In genomic region chr19:45074744-45075143, GRCh38 we compare ENCODE assay signal across 10 cellular contexts. TPM values are rescaled to one million over a fixed set of nuclear protein-coding genes. Genes with fewer than 3 reads are reported as not detected.
DNase-seq lines count a peak whose midpoint lies in the region; ATAC-seq and TF ChIP-seq lines count a peak whose summit lies in the region.
"Had no signal": no experiment of that assay in that cellular context is flagged by ENCODE, and none has a peak within 500 bp of the region (broad histone marks: within the 10 kb centered on the region; RNA-seq: fewer than 3 reads in every experiment).

No MANE protein-coding gene starts in this region.

- DNase-seq in A673 (ENCODE audit: low spot score) = no peak
- no peak for DNase-seq in HFF-Myc (ENCODE audit: extremely low read depth, low read depth)
- peak; percentile 9 for DNase-seq in astrocyte of the hippocampus (ENCODE audit: low read depth, low spot score)
- DNase-seq in occipital lobe (lab: John Stamatoyannopoulos, UW) = no peak
- DNase-seq: DND-41 had no signal

- TF ChIP-seq CTCF in A673 (conservative IDR thresholded peaks at IDR 0.05; ENCODE audit: low read depth, low read length) = no peak
- no peak for TF ChIP-seq CTCF in HFF-Myc (IDR thresholded peaks at IDR 0.05; ENCODE audit: low read depth, low read length, missing control alignments)

- no peaks in the 10 kb centered on the region for H3K27me3 ChIP-seq in A673 (replicated peaks; ENCODE audit: insufficient read depth, low read depth, low read length, poor library complexity)

- H3K4me1 ChIP-seq in A673 (ENCODE audit: insufficient read depth, low read length, poor library complexity, severe bottlenecking) (peaks cover 11% of the 10 kb centered on the region), mesodermal cell (ENCODE audit: control insufficient read depth, insufficient read depth, low read length, poor library complexity, severe bottlenecking) (peaks cover 5% of the 10 kb centered on the region)

- no peaks in the 10 kb centered on the region for H3K9me3 ChIP-seq in A673 (ENCODE audit: low read depth, low read length, poor library complexity, severe bottlenecking)
- H3K9me3 ChIP-seq in mesodermal cell (ENCODE audit: control insufficient read depth, low read length) = no peaks in the 10 kb centered on the region
- H3K9me3 ChIP-seq: mucosa of descending colon had no signal

- peaks cover 10% of the 10 kb centered on the region for H3K36me3 ChIP-seq in A673 (ENCODE audit: insufficient read depth, low read length, poor library complexity, severe bottlenecking)
- H3K36me3 ChIP-seq in mesodermal cell (ENCODE audit: control insufficient read depth, insufficient read depth, low read length) = peaks cover 22% of the 10 kb centered on the region

- CTCF ChIA-PET in A673 (lab: Charles Lee) = no interaction called here

- H3K27ac ChIP-seq in A673 (ENCODE audit: low read depth, low read length, poor library complexity, severe bottlenecking) = no peak overlapping the region
- peak overlapping the region; percentile 24 for H3K27ac ChIP-seq in mesodermal cell (ENCODE audit: low read depth, low read length, severe bottlenecking)

- no peak overlapping the region for H3K4me3 ChIP-seq in A673 (ENCODE audit: low read depth, low read length, poor library complexity, severe bottlenecking)
- peak overlapping the region; percentile 67 for H3K4me3 ChIP-seq in HFF-Myc (replicated peaks; ENCODE audit: low read depth, low read length)
- peak overlapping the region; percentile 19 for H3K4me3 ChIP-seq in mesodermal cell (ENCODE audit: extremely low read depth, insufficient read depth, low read length, poor library complexity, severe bottlenecking)

- ATAC-seq in GM18867 (IDR thresholded peaks at IDR 0.05; ENCODE audit: unreplicated experiment) = no peak
- no peak for ATAC-seq in HG03342 (IDR thresholded peaks at IDR 0.05; ENCODE audit: unreplicated experiment)
- ATAC-seq in GM21786 (IDR thresholded peaks at IDR 0.05; ENCODE audit: unreplicated experiment) = no peak

- intact Hi-C loops in A673 (cut with micrococcal nuclease; ENCODE audit: unreplicated experiment) = no loop called here

- WGBS in mesodermal cell (ENCODE audit: insufficient coverage in 2 of 2), 2 experiments = 50 to 53% methylated on average over 4 to 7 of the region's 7 CpGs

- BruUV-seq in A673 (replicated peaks; lab: Mats Ljungman, UMichigan) = TSS peak; percentile 52

- POLR2A ChIA-PET in A673 (lab: Charles Lee; ENCODE audit: low non-redundant PET) = no interaction called here

RNA-seq across cellular contexts. Expression of gene ZNF296, which starts 1.5 kb away (rescaled TPM):
- total RNA-seq in A673 (2021) (2.9 and 3.0 TPM in 2 replicates), occipital lobe (not detected)
- 1.4 TPM for polyA plus RNA-seq in mesodermal cell (2013, experiment 1 of 2)
- 0.91 TPM for polyA plus RNA-seq in mesodermal cell (2013, experiment 2 of 2)

RNA-seq across cellular contexts. Expression of gene GEMIN7, which starts 4.3 kb away (rescaled TPM):
- total RNA-seq in A673 (2021) = 34.0 and 34.5 TPM in 2 replicates
- 37.5 TPM for polyA plus RNA-seq in mesodermal cell (2013, experiment 1 of 2)
- polyA plus RNA-seq in mesodermal cell (2013, experiment 2 of 2) = 30.2 TPM
- 13.3 TPM for total RNA-seq in occipital lobe

RNA-seq across cellular contexts. Expression of gene PPP1R37, which starts 18.2 kb away (rescaled TPM):
- total RNA-seq in A673 (2021) = 33.6 and 34.0 TPM in 2 replicates
- polyA plus RNA-seq in mesodermal cell (2013, experiment 1 of 2) = 22.5 TPM
- 17.7 TPM for polyA plus RNA-seq in mesodermal cell (2013, experiment 2 of 2)
- 20.6 TPM for total RNA-seq in occipital lobe

RNA-seq across cellular contexts. Expression of gene CLASRP, which starts 35.9 kb away (rescaled TPM):
- 104 and 109 TPM in 2 replicates for total RNA-seq in A673 (2021)
- 58.2 TPM for polyA plus RNA-seq in mesodermal cell (2013, experiment 1 of 2)
- polyA plus RNA-seq in mesodermal cell (2013, experiment 2 of 2) = 46.4 TPM
- total RNA-seq in occipital lobe = 3.9 TPM
